1 cellular context compared by ENCODE assay signal in the genomic region with DNA sequence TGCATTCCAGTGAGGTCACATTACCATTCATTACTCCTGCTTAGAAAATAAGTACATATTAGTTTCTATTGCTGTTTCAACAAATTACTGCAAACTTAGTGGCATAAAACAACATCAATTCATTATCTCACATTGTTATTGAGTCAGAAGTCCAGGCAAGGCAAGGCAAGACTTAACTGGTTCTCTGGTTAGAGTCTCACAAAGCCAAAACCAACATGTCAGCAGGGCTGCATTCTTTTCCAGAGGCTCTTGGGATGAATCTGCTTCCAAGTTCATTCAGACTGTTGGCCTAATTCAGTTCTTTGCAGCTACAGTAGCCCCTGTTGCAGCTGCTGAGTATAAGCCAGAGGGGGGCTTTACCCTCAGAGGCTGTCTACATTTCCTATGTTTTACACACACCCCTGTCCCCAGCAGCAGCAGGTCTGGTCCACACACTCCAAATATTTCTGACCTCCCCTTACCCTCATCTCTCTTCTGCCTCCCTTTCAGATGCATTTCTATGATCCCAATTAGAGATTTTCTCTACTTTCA.
A peak's percentile ranks its signal among the peaks of the same experiment; 100 is the strongest.
TF ChIP-seq lines count a peak whose summit lies in the region.

No MANE protein-coding gene starts in this region.

TF ChIP-seq in HEK293, 187 proteins besides CTCF, POLR2A, EP300 and RAD21:
- TF ChIP-seq, protein P1, sequence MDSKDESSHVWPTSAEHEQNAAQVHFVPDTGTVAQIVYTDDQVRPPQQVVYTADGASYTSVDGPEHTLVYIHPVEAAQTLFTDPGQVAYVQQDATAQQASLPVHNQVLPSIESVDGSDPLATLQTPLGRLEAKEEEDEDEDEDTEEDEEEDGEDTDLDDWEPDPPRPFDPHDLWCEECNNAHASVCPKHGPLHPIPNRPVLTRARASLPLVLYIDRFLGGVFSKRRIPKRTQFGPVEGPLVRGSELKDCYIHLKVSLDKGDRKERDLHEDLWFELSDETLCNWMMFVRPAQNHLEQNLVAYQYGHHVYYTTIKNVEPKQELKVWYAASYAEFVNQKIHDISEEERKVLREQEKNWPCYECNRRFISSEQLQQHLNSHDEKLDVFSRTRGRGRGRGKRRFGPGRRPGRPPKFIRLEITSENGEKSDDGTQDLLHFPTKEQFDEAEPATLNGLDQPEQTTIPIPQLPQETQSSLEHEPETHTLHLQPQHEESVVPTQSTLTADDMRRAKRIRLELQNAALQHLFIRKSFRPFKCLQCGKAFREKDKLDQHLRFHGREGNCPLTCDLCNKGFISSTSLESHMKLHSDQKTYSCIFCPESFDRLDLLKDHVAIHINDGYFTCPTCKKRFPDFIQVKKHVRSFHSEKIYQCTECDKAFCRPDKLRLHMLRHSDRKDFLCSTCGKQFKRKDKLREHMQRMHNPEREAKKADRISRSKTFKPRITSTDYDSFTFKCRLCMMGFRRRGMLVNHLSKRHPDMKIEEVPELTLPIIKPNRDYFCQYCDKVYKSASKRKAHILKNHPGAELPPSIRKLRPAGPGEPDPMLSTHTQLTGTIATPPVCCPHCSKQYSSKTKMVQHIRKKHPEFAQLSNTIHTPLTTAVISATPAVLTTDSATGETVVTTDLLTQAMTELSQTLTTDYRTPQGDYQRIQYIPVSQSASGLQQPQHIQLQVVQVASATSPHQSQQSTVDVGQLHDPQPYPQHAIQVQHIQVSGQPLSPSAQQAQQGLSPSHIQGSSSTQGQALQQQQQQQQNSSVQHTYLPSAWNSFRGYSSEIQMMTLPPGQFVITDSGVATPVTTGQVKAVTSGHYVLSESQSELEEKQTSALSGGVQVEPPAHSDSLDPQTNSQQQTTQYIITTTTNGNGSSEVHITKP (tag by site-specific recombination; IDR thresholded peaks at IDR 0.05): peak; percentile 97
- TF ChIP-seq KLF1 (tag by site-specific recombination; IDR thresholded peaks at IDR 0.05): no peak
